In genomic region chr2:86372641-86373502, GRCh38 we compare ENCODE assay signal across 8 cellular contexts.
DNase-seq lines count a peak whose midpoint lies in the region; ATAC-seq and TF ChIP-seq lines count a peak whose summit lies in the region.

No MANE protein-coding gene starts in this region.

- H2AFZ ChIP-seq in parathyroid adenoma, result no peak overlapping the region

- POLR2A ChIA-PET in RWPE1 (lab: Yijun Ruan, JAX; ENCODE audit: low non-redundant PET), result no interaction called here

- H3K27ac ChIP-seq in HL-60 (replicated peaks), result no peak overlapping the region
- H3K27ac ChIP-seq in RWPE1, result no peak overlapping the region
- no peak overlapping the region for H3K27ac ChIP-seq in parathyroid adenoma

- no peaks in the 10 kb centered on the region for H3K27me3 ChIP-seq in HL-60 (ENCODE audit: insufficient read depth, poor library complexity, severe bottlenecking)
- H3K27me3 ChIP-seq in parathyroid adenoma (ENCODE audit: control insufficient read depth, insufficient read depth, low read length), result no peaks in the 10 kb centered on the region

- no peak overlapping the region for H3K4me2 ChIP-seq in parathyroid adenoma (ENCODE audit: low read length)

- H3K36me3 ChIP-seq in parathyroid adenoma (ENCODE audit: control insufficient read depth, insufficient read depth, low read length), result no peaks in the 10 kb centered on the region

- no peaks in the 10 kb centered on the region for H3K9me3 ChIP-seq in parathyroid adenoma (ENCODE audit: control insufficient read depth, low read length)

- no peak overlapping the region for H3K9ac ChIP-seq in parathyroid adenoma

- DNase-seq in COLO668 (lab: John Stamatoyannopoulos, UW; ENCODE audit: unreplicated experiment) (peak; percentile 42), HL-60 (ENCODE audit: low read depth in 1 of 2, low spot score in 1 of 2) (peak in 1 of 2 experiments; percentile 18), RWPE1 (ENCODE audit: low spot score) (peak; percentile 48), fibroblast of mammary gland (ENCODE audit: low read depth) (peak; percentile 36), NCI-H2029 treated with DMSO at 0.1 percent for 48 hours (lab: John Stamatoyannopoulos, UW) (no peak)

- H3K4me1 ChIP-seq in parathyroid adenoma, result no peaks in the 10 kb centered on the region

- no peaks in the 10 kb centered on the region for H3K79me2 ChIP-seq in parathyroid adenoma

- ATAC-seq in GM21367 (IDR thresholded peaks at IDR 0.05; ENCODE audit: unreplicated experiment) (no peak), HG03565 (IDR thresholded peaks at IDR 0.05; ENCODE audit: unreplicated experiment) (no peak)

- H3K4me3 ChIP-seq in HL-60 (replicated peaks; ENCODE audit: insufficient read depth, low read length) (no peak overlapping the region), fibroblast of mammary gland (ENCODE audit: control insufficient read depth, low read depth, low read length) (no peak overlapping the region), parathyroid adenoma (ENCODE audit: low read depth, low read length) (no peak overlapping the region)

- TF ChIP-seq CTCF in HL-60 (IDR thresholded peaks at IDR 0.05; ENCODE audit: insufficient read depth, low read length) (peak; percentile 53), RWPE1 (conservative IDR thresholded peaks at IDR 0.05; ENCODE audit: low read depth) (peak; percentile 42), fibroblast of mammary gland (conservative IDR thresholded peaks at IDR 0.05; ENCODE audit: control insufficient read depth, insufficient read depth, low read depth, low read length) (peak; percentile 46), parathyroid adenoma (IDR thresholded peaks at IDR 0.05) (peak; percentile 61)

- CTCF ChIA-PET in RWPE1 (lab: Yijun Ruan, JAX), result interaction anchor here (1.0 to 1.8 kb wide), 3 partner anchors 20 to 178 kb away, joined by 3 to 8 read pairs (median 4); partner anchors contain the start of gene IMMT
